ENCODE assay signal across 1 cellular context in the genomic region with DNA sequence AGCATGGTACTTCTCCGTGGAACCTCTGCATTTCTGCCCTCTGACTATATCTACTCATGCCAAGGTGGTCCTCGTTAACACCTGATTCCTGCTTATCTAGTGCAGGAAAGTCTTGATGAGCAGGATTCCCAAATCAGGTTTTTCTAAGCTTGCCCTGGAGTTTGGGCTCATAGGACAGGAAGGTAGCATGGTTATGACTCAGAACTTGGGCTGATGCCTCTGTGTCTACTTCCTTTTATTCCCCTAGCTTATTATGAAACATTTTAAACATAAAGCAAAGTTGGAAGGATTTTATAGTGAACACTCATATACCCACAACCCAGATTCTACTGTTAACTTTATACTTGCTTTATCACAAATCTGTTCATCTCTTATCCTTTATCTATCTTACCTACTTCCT.
TF ChIP-seq lines count a peak whose summit lies in the region.

No MANE protein-coding gene starts in this region.

TF ChIP-seq in IMR-90, 13 proteins besides CTCF, POLR2A, EP300 and RAD21:
- no peak for TF ChIP-seq MAFK (IDR thresholded peaks at IDR 0.05; ENCODE audit: low read depth, low read length)
- TF ChIP-seq, protein P1, sequence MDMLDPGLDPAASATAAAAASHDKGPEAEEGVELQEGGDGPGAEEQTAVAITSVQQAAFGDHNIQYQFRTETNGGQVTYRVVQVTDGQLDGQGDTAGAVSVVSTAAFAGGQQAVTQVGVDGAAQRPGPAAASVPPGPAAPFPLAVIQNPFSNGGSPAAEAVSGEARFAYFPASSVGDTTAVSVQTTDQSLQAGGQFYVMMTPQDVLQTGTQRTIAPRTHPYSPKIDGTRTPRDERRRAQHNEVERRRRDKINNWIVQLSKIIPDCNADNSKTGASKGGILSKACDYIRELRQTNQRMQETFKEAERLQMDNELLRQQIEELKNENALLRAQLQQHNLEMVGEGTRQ (IDR thresholded peaks at IDR 0.05; ENCODE audit: low read depth, low read length): no peak
- no peak for TF ChIP-seq RFX5 (IDR thresholded peaks at IDR 0.05; ENCODE audit: low read depth, low read length)
- TF ChIP-seq BHLHE40 (IDR thresholded peaks at IDR 0.05; ENCODE audit: low read depth, low read length): no peak
- peak; percentile 41 for TF ChIP-seq FOS (IDR thresholded peaks at IDR 0.05; ENCODE audit: low read depth, low read length)
- no peak for TF ChIP-seq CHD1 (IDR thresholded peaks at IDR 0.05; ENCODE audit: low read depth, low read length)
- TF ChIP-seq MAZ (IDR thresholded peaks at IDR 0.05; ENCODE audit: borderline replicate concordance, low read depth, low read length): no peak
- TF ChIP-seq MXI1 (IDR thresholded peaks at IDR 0.05; ENCODE audit: borderline replicate concordance, low read depth, low read length): 0 out of 2 replicates have a peak, but pooled peaks have one; percentile 14
- 0 out of 2 replicates have a peak, but pooled peaks have one; percentile 29 for TF ChIP-seq CEBPB (IDR thresholded peaks at IDR 0.05; ENCODE audit: low read depth, low read length)
- TF ChIP-seq, protein P2, sequence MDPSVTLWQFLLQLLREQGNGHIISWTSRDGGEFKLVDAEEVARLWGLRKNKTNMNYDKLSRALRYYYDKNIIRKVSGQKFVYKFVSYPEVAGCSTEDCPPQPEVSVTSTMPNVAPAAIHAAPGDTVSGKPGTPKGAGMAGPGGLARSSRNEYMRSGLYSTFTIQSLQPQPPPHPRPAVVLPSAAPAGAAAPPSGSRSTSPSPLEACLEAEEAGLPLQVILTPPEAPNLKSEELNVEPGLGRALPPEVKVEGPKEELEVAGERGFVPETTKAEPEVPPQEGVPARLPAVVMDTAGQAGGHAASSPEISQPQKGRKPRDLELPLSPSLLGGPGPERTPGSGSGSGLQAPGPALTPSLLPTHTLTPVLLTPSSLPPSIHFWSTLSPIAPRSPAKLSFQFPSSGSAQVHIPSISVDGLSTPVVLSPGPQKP (IDR thresholded peaks at IDR 0.05; ENCODE audit: borderline replicate concordance, low read depth, low read length): no peak
- no peak for TF ChIP-seq RCOR1 (IDR thresholded peaks at IDR 0.05; ENCODE audit: insufficient replicate concordance, low read length)
- TF ChIP-seq NFE2L2 (IDR thresholded peaks at IDR 0.05; ENCODE audit: low read depth, low read length): no peak
- TF ChIP-seq SMC3 (IDR thresholded peaks at IDR 0.05; ENCODE audit: low read depth, low read length): no peak
